ENCODE assay signal across 2 cellular contexts in genomic region chr9:129195606-129196005, GRCh38.
TF ChIP-seq lines count a peak whose summit lies in the region.

No MANE protein-coding gene starts in this region.

TF ChIP-seq in Ishikawa, 13 proteins besides CTCF, POLR2A, EP300 and RAD21:
- TF ChIP-seq, protein P1, sequence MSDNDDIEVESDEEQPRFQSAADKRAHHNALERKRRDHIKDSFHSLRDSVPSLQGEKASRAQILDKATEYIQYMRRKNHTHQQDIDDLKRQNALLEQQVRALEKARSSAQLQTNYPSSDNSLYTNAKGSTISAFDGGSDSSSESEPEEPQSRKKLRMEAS (IDR thresholded peaks at IDR 0.05), result peak; percentile 33; the same call in 1 of the 2 replicates
- no peak for TF ChIP-seq EGR1 (IDR thresholded peaks at IDR 0.05)
- TF ChIP-seq YY1 (IDR thresholded peaks at IDR 0.05; ENCODE audit: low read depth), result no peak
- TF ChIP-seq CREB1 (IDR thresholded peaks at IDR 0.05; ENCODE audit: low read depth), result no peak
TF ChIP-seq in Ishikawa: peak in this region for 1.

TF ChIP-seq in H1, 55 proteins besides CTCF, POLR2A, EP300 and RAD21:
- TF ChIP-seq, protein P1 (IDR thresholded peaks at IDR 0.05), result peak; percentile 39; the same call in 1 of the 2 replicates
- TF ChIP-seq SIN3A (conservative IDR thresholded peaks at IDR 0.05 in 1 of 2, IDR thresholded peaks at IDR 0.05 in 1 of 2; ENCODE audit: low read depth in 1 of 2, low read length in 2 of 2), result no peak
- TF ChIP-seq E2F6 (IDR thresholded peaks at IDR 0.05), result peak; percentile 79
- TF ChIP-seq TAF7 (optimal IDR thresholded peaks at IDR 0.05; ENCODE audit: borderline replicate concordance, low read depth, low read length), result no peak
- no peak for TF ChIP-seq POU5F1 (IDR thresholded peaks at IDR 0.05; ENCODE audit: low read depth, low read length)
- TF ChIP-seq, protein P2, sequence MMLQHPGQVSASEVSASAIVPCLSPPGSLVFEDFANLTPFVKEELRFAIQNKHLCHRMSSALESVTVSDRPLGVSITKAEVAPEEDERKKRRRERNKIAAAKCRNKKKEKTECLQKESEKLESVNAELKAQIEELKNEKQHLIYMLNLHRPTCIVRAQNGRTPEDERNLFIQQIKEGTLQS (IDR thresholded peaks at IDR 0.05; ENCODE audit: insufficient read depth, low read depth, low read length), result no peak
